ENCODE assay signal across 8 cellular contexts in genomic region chr1:47334765-47335435, GRCh38. TPM values are rescaled to one million over a fixed set of nuclear protein-coding genes. Genes with fewer than 3 reads are reported as not detected.
DNase-seq lines count a peak whose midpoint lies in the region; ATAC-seq and TF ChIP-seq lines count a peak whose summit lies in the region.

No MANE protein-coding gene starts in this region.

- H3K27me3 ChIP-seq in ACC112 (ENCODE audit: insufficient read depth, low read length) = no peaks in the 10 kb centered on the region
- H3K27me3 ChIP-seq in body of pancreas = no peaks in the 10 kb centered on the region

- WGBS in body of pancreas, 2 donors = 36 to 42% methylated on average over 9 of the region's 9 CpGs

- H3K36me3 ChIP-seq in ACC112 (ENCODE audit: insufficient read depth, low read length) (0 out of 2 replicates have a peak, but pooled peaks cover 5% of the 10 kb centered on the region), HEK293 (ENCODE audit: control insufficient read depth in 2 of 2, insufficient read depth in 1 of 2, low read length in 2 of 2) (peaks cover 5 to 7% of the 10 kb centered on the region in 2 experiments; a peak in 2 of 3 replicates), body of pancreas (replicated peaks in 1 of 2; ENCODE audit: insufficient read depth in 1 of 2, low read depth in 2 of 2) (no peaks in the 10 kb centered on the region)

- H3K9me3 ChIP-seq in HEK293 (ENCODE audit: control insufficient read depth, insufficient read depth, low read depth, low read length) (no peaks in the 10 kb centered on the region), body of pancreas (no peaks in the 10 kb centered on the region)

- peaks cover 14% of the 10 kb centered on the region for H3K4me1 Mint-ChIP-seq in mesothelial cell of epicardium

- H3K27ac ChIP-seq in ACC112 (ENCODE audit: low read depth, low read length) = peak overlapping the region; percentile 96
- H3K27ac ChIP-seq in HEK293 (ENCODE audit: extremely low read depth, low read depth, low read length) = peak overlapping the region; percentile 99
- H3K27ac ChIP-seq in body of pancreas = peak overlapping the region; percentile 89 to 99 (median 98)

- H3K4me1 ChIP-seq in ACC112 (ENCODE audit: control insufficient read depth, insufficient read depth, low read length, unreplicated experiment) = peaks cover 23% of the 10 kb centered on the region
- no peaks in the 10 kb centered on the region for H3K4me1 ChIP-seq in HEK293 (ENCODE audit: control insufficient read depth, insufficient read depth, low read length)
- H3K4me1 ChIP-seq in body of pancreas = peaks cover 47% of the 10 kb centered on the region

- ATAC-seq in body of pancreas = no peak

- CTCF ChIA-PET in HEK293 (lab: Yijun Ruan, JAX) = interaction anchor here (1.5 kb wide), 1 partner anchor 72 kb away, joined by 3 read pairs; no protein-coding TSS in a partner anchor

- intact Hi-C loops in body of pancreas (cut with DNase I) = no loop called here

- peak overlapping the region; percentile 90 for H3K4me3 ChIP-seq in ACC112 (ENCODE audit: low read depth, low read length)
- H3K4me3 ChIP-seq in HEK293 (ENCODE audit: low read depth, low read length) = peak overlapping the region; percentile 84
- H3K4me3 ChIP-seq in body of pancreas = peak overlapping the region in 1 of 2 donors; percentile 91

- no peak for TF ChIP-seq POLR2A in body of pancreas (IDR thresholded peaks at IDR 0.05)

- peak overlapping the region; percentile 96 for H3K27ac Mint-ChIP-seq in mesothelial cell of epicardium

- peak overlapping the region; percentile 96 for H3K4me3 Mint-ChIP-seq in mesothelial cell of epicardium

- DNase-seq in body of pancreas (no peak), mesothelial cell of epicardium (ENCODE audit: low spot score in 2 of 2, unreplicated experiment in 2 of 2) (no peak), OCI-M1 (lab: John Stamatoyannopoulos, UW) (no peak), NCI-H446 treated with DMSO at 0.1 percent for 48 hours (lab: John Stamatoyannopoulos, UW) (no peak), kidney glomerular epithelial cell (lab: John Stamatoyannopoulos, UW) (no peak), AG08395 (ENCODE audit: low spot score) (no peak)

- H3K9me3 Mint-ChIP-seq in mesothelial cell of epicardium = no peaks in the 10 kb centered on the region

- POLR2A ChIA-PET in HEK293 (lab: Yijun Ruan, JAX) = interaction anchor here (0.8 to 4.7 kb wide), 3 partner anchors 10 to 35 kb away, joined by 3 to 88 read pairs (median 5); partner anchors contain the start of gene STIL

- TF ChIP-seq CTCF in HEK293 (tag by site-specific recombination; IDR thresholded peaks at IDR 0.05) (no peak), body of pancreas (IDR thresholded peaks at IDR 0.05) (no peak), mesothelial cell of epicardium (IDR thresholded peaks at IDR 0.05; ENCODE audit: unreplicated experiment) (no peak)

- no peaks in the 10 kb centered on the region for H3K27me3 Mint-ChIP-seq in mesothelial cell of epicardium (ENCODE audit: low read depth)

- peaks cover 51% of the 10 kb centered on the region for H3K79me2 ChIP-seq in ACC112 (ENCODE audit: control insufficient read depth, insufficient read depth, low read length, unreplicated experiment)

- H2AFZ ChIP-seq in ACC112 (ENCODE audit: low read length, unreplicated experiment) = peak overlapping the region; percentile 85

- no peaks in the 10 kb centered on the region for H3K36me3 Mint-ChIP-seq in mesothelial cell of epicardium

TF ChIP-seq in HEK293, 187 proteins besides CTCF, POLR2A, EP300 and RAD21 (continues in another document):
- TF ChIP-seq ZNF341 (tag by site-specific recombination; IDR thresholded peaks at IDR 0.05; ENCODE audit: low read depth) = no peak
- no peak for TF ChIP-seq MZF1 (tag by site-specific recombination; IDR thresholded peaks at IDR 0.05; ENCODE audit: borderline replicate concordance)
- TF ChIP-seq AEBP2 (tag by site-specific recombination; IDR thresholded peaks at IDR 0.05; ENCODE audit: borderline replicate concordance) = no peak
- TF ChIP-seq OSR2 (tag by site-specific recombination; IDR thresholded peaks at IDR 0.05) = no peak
- peak; percentile 1 for TF ChIP-seq ZBTB17 (tag by site-specific recombination; IDR thresholded peaks at IDR 0.05)
- no peak for TF ChIP-seq ZNF830 (tag by site-specific recombination; IDR thresholded peaks at IDR 0.05; ENCODE audit: low read depth)
- TF ChIP-seq ZNF423 (tag by site-specific recombination; IDR thresholded peaks at IDR 0.05) = no peak
- TF ChIP-seq ZNF658 (tag by site-specific recombination; IDR thresholded peaks at IDR 0.05) = no peak
- no peak for TF ChIP-seq ZNF621 (tag by site-specific recombination; IDR thresholded peaks at IDR 0.05)
- 0 out of 2 replicates have a peak, but pooled peaks have one; percentile 17 for TF ChIP-seq ZEB2 (tag by site-specific recombination; IDR thresholded peaks at IDR 0.05)
- no peak for TF ChIP-seq KLF10 (tag by site-specific recombination; IDR thresholded peaks at IDR 0.05)
- TF ChIP-seq ZNF335 (tag by site-specific recombination; conservative IDR thresholded peaks at IDR 0.05) = peak; percentile 8; the same call in 1 of the 2 replicates
- no peak for TF ChIP-seq ZNF155 (tag by site-specific recombination; IDR thresholded peaks at IDR 0.05)
- peak; percentile 63; the same call in 1 of the 2 replicates for TF ChIP-seq SCRT2 (tag by site-specific recombination; IDR thresholded peaks at IDR 0.05)
- TF ChIP-seq ZNF513 (tag by site-specific recombination; IDR thresholded peaks at IDR 0.05) = no peak
- TF ChIP-seq ZNF747 (tag by site-specific recombination; IDR thresholded peaks at IDR 0.05) = no peak
- TF ChIP-seq ZBTB20 (tag by site-specific recombination; IDR thresholded peaks at IDR 0.05) = 0 out of 2 replicates have a peak, but pooled peaks have one; percentile 3
- TF ChIP-seq ZNF391 (tag by site-specific recombination; IDR thresholded peaks at IDR 0.05; ENCODE audit: borderline replicate concordance, low read depth) = no peak
- TF ChIP-seq SCRT1 (tag by site-specific recombination; IDR thresholded peaks at IDR 0.05; ENCODE audit: borderline replicate concordance) = 0 out of 2 replicates have a peak, but pooled peaks have one; percentile 20
- TF ChIP-seq IKZF3 (tag by site-specific recombination; IDR thresholded peaks at IDR 0.05) = 0 out of 2 replicates have a peak, but pooled peaks have one; percentile 16
- TF ChIP-seq ZNF585B (tag by site-specific recombination; IDR thresholded peaks at IDR 0.05) = no peak
- TF ChIP-seq ZNF146 (tag by site-specific recombination; IDR thresholded peaks at IDR 0.05) = no peak
- TF ChIP-seq ZNF660 (tag by site-specific recombination; IDR thresholded peaks at IDR 0.05) = no peak
- TF ChIP-seq ZBTB6 (tag by site-specific recombination; IDR thresholded peaks at IDR 0.05) = no peak
- no peak for TF ChIP-seq ZNF350 (tag by site-specific recombination; IDR thresholded peaks at IDR 0.05)
- TF ChIP-seq ZNF549 (tag by site-specific recombination; IDR thresholded peaks at IDR 0.05) = no peak
- no peak for TF ChIP-seq ZNF670 (tag by site-specific recombination; IDR thresholded peaks at IDR 0.05; ENCODE audit: low read depth)

RNA-seq across cellular contexts. Expression of gene CMPK1, which starts 1.3 kb away (rescaled TPM):
- total RNA-seq in body of pancreas (10 to 100 TPM; 62.0 to 70.3 TPM), mesothelial cell of epicardium (36.9 to 41.2 TPM (median 39.2 TPM) in 3 replicates)

RNA-seq across cellular contexts. Expression of gene STIL, which starts 21.0 kb away (rescaled TPM):
- total RNA-seq in body of pancreas = under 1 TPM in 1 of 2 donors, not detected in 1; 0.52 TPM
- 10.2 to 12.4 TPM (median 12.3 TPM) in 3 replicates for total RNA-seq in mesothelial cell of epicardium
